In genomic region chr15:84079885-84080777, GRCh38 we compare ENCODE assay signal across 1 cellular context.
A peak's percentile ranks its signal among the peaks of the same experiment; 100 is the strongest.
TF ChIP-seq lines count a peak whose summit lies in the region.

No MANE protein-coding gene starts in this region.

TF ChIP-seq in H1, 55 proteins besides CTCF, POLR2A, EP300 and RAD21 (continued from another document):
- TF ChIP-seq, protein P1, sequence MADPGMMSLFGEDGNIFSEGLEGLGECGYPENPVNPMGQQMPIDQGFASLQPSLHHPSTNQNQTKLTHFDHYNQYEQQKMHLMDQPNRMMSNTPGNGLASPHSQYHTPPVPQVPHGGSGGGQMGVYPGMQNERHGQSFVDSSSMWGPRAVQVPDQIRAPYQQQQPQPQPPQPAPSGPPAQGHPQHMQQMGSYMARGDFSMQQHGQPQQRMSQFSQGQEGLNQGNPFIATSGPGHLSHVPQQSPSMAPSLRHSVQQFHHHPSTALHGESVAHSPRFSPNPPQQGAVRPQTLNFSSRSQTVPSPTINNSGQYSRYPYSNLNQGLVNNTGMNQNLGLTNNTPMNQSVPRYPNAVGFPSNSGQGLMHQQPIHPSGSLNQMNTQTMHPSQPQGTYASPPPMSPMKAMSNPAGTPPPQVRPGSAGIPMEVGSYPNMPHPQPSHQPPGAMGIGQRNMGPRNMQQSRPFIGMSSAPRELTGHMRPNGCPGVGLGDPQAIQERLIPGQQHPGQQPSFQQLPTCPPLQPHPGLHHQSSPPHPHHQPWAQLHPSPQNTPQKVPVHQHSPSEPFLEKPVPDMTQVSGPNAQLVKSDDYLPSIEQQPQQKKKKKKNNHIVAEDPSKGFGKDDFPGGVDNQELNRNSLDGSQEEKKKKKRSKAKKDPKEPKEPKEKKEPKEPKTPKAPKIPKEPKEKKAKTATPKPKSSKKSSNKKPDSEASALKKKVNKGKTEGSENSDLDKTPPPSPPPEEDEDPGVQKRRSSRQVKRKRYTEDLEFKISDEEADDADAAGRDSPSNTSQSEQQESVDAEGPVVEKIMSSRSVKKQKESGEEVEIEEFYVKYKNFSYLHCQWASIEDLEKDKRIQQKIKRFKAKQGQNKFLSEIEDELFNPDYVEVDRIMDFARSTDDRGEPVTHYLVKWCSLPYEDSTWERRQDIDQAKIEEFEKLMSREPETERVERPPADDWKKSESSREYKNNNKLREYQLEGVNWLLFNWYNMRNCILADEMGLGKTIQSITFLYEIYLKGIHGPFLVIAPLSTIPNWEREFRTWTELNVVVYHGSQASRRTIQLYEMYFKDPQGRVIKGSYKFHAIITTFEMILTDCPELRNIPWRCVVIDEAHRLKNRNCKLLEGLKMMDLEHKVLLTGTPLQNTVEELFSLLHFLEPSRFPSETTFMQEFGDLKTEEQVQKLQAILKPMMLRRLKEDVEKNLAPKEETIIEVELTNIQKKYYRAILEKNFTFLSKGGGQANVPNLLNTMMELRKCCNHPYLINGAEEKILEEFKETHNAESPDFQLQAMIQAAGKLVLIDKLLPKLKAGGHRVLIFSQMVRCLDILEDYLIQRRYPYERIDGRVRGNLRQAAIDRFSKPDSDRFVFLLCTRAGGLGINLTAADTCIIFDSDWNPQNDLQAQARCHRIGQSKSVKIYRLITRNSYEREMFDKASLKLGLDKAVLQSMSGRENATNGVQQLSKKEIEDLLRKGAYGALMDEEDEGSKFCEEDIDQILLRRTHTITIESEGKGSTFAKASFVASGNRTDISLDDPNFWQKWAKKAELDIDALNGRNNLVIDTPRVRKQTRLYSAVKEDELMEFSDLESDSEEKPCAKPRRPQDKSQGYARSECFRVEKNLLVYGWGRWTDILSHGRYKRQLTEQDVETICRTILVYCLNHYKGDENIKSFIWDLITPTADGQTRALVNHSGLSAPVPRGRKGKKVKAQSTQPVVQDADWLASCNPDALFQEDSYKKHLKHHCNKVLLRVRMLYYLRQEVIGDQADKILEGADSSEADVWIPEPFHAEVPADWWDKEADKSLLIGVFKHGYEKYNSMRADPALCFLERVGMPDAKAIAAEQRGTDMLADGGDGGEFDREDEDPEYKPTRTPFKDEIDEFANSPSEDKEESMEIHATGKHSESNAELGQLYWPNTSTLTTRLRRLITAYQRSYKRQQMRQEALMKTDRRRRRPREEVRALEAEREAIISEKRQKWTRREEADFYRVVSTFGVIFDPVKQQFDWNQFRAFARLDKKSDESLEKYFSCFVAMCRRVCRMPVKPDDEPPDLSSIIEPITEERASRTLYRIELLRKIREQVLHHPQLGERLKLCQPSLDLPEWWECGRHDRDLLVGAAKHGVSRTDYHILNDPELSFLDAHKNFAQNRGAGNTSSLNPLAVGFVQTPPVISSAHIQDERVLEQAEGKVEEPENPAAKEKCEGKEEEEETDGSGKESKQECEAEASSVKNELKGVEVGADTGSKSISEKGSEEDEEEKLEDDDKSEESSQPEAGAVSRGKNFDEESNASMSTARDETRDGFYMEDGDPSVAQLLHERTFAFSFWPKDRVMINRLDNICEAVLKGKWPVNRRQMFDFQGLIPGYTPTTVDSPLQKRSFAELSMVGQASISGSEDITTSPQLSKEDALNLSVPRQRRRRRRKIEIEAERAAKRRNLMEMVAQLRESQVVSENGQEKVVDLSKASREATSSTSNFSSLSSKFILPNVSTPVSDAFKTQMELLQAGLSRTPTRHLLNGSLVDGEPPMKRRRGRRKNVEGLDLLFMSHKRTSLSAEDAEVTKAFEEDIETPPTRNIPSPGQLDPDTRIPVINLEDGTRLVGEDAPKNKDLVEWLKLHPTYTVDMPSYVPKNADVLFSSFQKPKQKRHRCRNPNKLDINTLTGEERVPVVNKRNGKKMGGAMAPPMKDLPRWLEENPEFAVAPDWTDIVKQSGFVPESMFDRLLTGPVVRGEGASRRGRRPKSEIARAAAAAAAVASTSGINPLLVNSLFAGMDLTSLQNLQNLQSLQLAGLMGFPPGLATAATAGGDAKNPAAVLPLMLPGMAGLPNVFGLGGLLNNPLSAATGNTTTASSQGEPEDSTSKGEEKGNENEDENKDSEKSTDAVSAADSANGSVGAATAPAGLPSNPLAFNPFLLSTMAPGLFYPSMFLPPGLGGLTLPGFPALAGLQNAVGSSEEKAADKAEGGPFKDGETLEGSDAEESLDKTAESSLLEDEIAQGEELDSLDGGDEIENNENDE (IDR thresholded peaks at IDR 0.05; ENCODE audit: insufficient replicate concordance, low read length) = no peak
- TF ChIP-seq TAF1 (IDR thresholded peaks at IDR 0.05; ENCODE audit: low read depth, low read length) (0 out of 2 replicates have a peak, but pooled peaks have one; percentile 5), TBP (IDR thresholded peaks at IDR 0.05; ENCODE audit: low read depth, low read length) (peak; percentile 43; the same call in 1 of the 2 replicates), SIN3A (conservative IDR thresholded peaks at IDR 0.05 in 1 of 2, IDR thresholded peaks at IDR 0.05 in 1 of 2; ENCODE audit: low read depth in 1 of 2, low read length in 2 of 2) (peak; percentile 83 to 92; a peak in 2 of 4 replicates), SAP30 (IDR thresholded peaks at IDR 0.05; ENCODE audit: insufficient read depth, insufficient replicate concordance, low read length) (peak; percentile 77), GTF2F1 (IDR thresholded peaks at IDR 0.05; ENCODE audit: borderline replicate concordance, low read depth, low read length) (no peak), CEBPB (IDR thresholded peaks at IDR 0.05; ENCODE audit: low read depth, low read length) (no peak), SUZ12 (IDR thresholded peaks at IDR 0.05; ENCODE audit: low read length) (peak; percentile 58; the same call in 1 of the 2 replicates), MAFK (IDR thresholded peaks at IDR 0.05; ENCODE audit: low read depth, low read length) (no peak), JUND (IDR thresholded peaks at IDR 0.05; ENCODE audit: low read length) (no peak), RBBP5 (IDR thresholded peaks at IDR 0.05; ENCODE audit: borderline replicate concordance, low read depth, low read length) (peak; percentile 27; the same call in 1 of the 2 replicates), YY1 (IDR thresholded peaks at IDR 0.05; ENCODE audit: low read depth, low read length) (no peak), CHD2 (IDR thresholded peaks at IDR 0.05; ENCODE audit: low read length) (0 out of 2 replicates have a peak, but pooled peaks have one; percentile 52), KDM4A (IDR thresholded peaks at IDR 0.05; ENCODE audit: low read depth, low read length, severe bottlenecking) (peak; percentile 71), USF2 (IDR thresholded peaks at IDR 0.05; ENCODE audit: low read length) (0 out of 2 replicates have a peak, but pooled peaks have one; percentile 8), POLR2AphosphoS5 (IDR thresholded peaks at IDR 0.05; ENCODE audit: low read depth, low read length) (no peak), KDM5A (IDR thresholded peaks at IDR 0.05; ENCODE audit: low read length) (no peak)
- TF ChIP-seq, protein P2, sequence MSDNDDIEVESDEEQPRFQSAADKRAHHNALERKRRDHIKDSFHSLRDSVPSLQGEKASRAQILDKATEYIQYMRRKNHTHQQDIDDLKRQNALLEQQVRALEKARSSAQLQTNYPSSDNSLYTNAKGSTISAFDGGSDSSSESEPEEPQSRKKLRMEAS (IDR thresholded peaks at IDR 0.05) = peak; percentile 51; the same call in 1 of the 2 replicates
